ENCODE assay signal across 1 cellular context in the genomic region with DNA sequence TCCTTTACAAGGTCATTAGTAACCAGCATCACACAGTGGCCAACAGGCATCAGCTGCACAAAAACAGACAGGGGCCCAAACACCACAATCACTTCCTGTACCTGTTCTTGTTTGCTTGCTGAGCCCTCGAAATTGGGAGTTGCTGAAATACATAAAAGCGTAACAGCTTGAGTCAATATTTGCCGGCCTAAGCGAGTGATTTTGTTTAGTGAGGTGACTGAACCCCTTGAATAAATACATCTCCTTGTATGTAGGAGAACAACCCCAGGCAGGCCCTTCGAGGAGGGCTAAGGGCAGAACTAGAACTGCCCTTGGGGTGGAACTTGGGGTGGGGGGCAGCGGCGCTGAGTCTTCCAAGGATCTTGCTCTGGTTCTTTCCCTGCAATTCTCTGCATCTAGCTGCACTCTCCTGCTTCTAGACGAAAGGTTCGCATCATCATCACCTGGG.
TF ChIP-seq lines count a peak whose summit lies in the region.

No MANE protein-coding gene starts in this region.

TF ChIP-seq in HepG2, 621 proteins besides CTCF, POLR2A, EP300 and RAD21 (continued from another document and continues in another):
- TF ChIP-seq, protein P1, sequence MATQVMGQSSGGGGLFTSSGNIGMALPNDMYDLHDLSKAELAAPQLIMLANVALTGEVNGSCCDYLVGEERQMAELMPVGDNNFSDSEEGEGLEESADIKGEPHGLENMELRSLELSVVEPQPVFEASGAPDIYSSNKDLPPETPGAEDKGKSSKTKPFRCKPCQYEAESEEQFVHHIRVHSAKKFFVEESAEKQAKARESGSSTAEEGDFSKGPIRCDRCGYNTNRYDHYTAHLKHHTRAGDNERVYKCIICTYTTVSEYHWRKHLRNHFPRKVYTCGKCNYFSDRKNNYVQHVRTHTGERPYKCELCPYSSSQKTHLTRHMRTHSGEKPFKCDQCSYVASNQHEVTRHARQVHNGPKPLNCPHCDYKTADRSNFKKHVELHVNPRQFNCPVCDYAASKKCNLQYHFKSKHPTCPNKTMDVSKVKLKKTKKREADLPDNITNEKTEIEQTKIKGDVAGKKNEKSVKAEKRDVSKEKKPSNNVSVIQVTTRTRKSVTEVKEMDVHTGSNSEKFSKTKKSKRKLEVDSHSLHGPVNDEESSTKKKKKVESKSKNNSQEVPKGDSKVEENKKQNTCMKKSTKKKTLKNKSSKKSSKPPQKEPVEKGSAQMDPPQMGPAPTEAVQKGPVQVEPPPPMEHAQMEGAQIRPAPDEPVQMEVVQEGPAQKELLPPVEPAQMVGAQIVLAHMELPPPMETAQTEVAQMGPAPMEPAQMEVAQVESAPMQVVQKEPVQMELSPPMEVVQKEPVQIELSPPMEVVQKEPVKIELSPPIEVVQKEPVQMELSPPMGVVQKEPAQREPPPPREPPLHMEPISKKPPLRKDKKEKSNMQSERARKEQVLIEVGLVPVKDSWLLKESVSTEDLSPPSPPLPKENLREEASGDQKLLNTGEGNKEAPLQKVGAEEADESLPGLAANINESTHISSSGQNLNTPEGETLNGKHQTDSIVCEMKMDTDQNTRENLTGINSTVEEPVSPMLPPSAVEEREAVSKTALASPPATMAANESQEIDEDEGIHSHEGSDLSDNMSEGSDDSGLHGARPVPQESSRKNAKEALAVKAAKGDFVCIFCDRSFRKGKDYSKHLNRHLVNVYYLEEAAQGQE (IDR thresholded peaks at IDR 0.05; ENCODE audit: borderline replicate concordance in 1 of 2, low read depth in 1 of 2, low read length in 2 of 2): peak in 1 of 2 experiments; percentile 74; a peak in 1 of 4 replicates
- TF ChIP-seq NCOR1 (IDR thresholded peaks at IDR 0.05; ENCODE audit: borderline replicate concordance, low read length) (no peak; the same call in 1 of the 2 replicates), EHMT2 (IDR thresholded peaks at IDR 0.05; ENCODE audit: borderline replicate concordance, low read depth, low read length) (no peak), RARA (CRISPR knock-in tag; IDR thresholded peaks at IDR 0.05) (peak; percentile 95), TBP (CRISPR knock-in tag; IDR thresholded peaks at IDR 0.05) (no peak), ZNF552 (CRISPR knock-in tag; IDR thresholded peaks at IDR 0.05; ENCODE audit: borderline replicate concordance) (no peak), TCF7 (IDR thresholded peaks at IDR 0.05; ENCODE audit: low read depth) (peak; percentile 99), CENPT (CRISPR knock-in tag; IDR thresholded peaks at IDR 0.05; ENCODE audit: low read depth) (no peak), ZFP62 (CRISPR knock-in tag; IDR thresholded peaks at IDR 0.05) (no peak), HES4 (CRISPR knock-in tag; IDR thresholded peaks at IDR 0.05; ENCODE audit: borderline replicate concordance) (no peak), ZBTB1 (CRISPR knock-in tag; IDR thresholded peaks at IDR 0.05; ENCODE audit: borderline replicate concordance) (no peak), ZNF543 (CRISPR knock-in tag; IDR thresholded peaks at IDR 0.05) (no peak), SUZ12 (IDR thresholded peaks at IDR 0.05; ENCODE audit: low read depth, low read length) (no peak), PHF21A (CRISPR knock-in tag; IDR thresholded peaks at IDR 0.05) (peak; percentile 93), NR2F1 (CRISPR knock-in tag; IDR thresholded peaks at IDR 0.05) (peak; percentile 64 to 66; a peak in 3 of 4 replicates), ZFAT (CRISPR knock-in tag; conservative IDR thresholded peaks at IDR 0.05) (no peak), MTF2 (CRISPR knock-in tag; IDR thresholded peaks at IDR 0.05; ENCODE audit: borderline replicate concordance) (no peak), ZMYM2 (CRISPR knock-in tag; IDR thresholded peaks at IDR 0.05) (peak; percentile 46), MED1 (CRISPR knock-in tag; IDR thresholded peaks at IDR 0.05) (peak; percentile 98), ATF1 (CRISPR knock-in tag; IDR thresholded peaks at IDR 0.05) (peak; percentile 64), SAP130 (CRISPR knock-in tag; IDR thresholded peaks at IDR 0.05; ENCODE audit: low read depth) (peak; percentile 84), ZNF451 (CRISPR knock-in tag; IDR thresholded peaks at IDR 0.05) (no peak), ZFP1 (CRISPR knock-in tag; IDR thresholded peaks at IDR 0.05) (peak; percentile 93), HIVEP1 (CRISPR knock-in tag; IDR thresholded peaks at IDR 0.05) (no peak), KLF13 (CRISPR knock-in tag; IDR thresholded peaks at IDR 0.05) (no peak), ZNF138 (CRISPR knock-in tag; IDR thresholded peaks at IDR 0.05; ENCODE audit: low read depth) (no peak), ONECUT2 (CRISPR knock-in tag; IDR thresholded peaks at IDR 0.05) (peak; percentile 39; the same call in 1 of the 2 replicates), ZNF335 (CRISPR knock-in tag; IDR thresholded peaks at IDR 0.05) (no peak), PRPF4 (IDR thresholded peaks at IDR 0.05; ENCODE audit: low read depth, low read length, poor library complexity, severe bottlenecking) (no peak), ZNF841 (CRISPR knock-in tag; IDR thresholded peaks at IDR 0.05; ENCODE audit: borderline replicate concordance) (no peak; the same call in 1 of the 2 replicates), HOXA7 (CRISPR knock-in tag; IDR thresholded peaks at IDR 0.05) (no peak), ARNT2 (CRISPR knock-in tag; IDR thresholded peaks at IDR 0.05; ENCODE audit: low read depth) (no peak), HNRNPLL (IDR thresholded peaks at IDR 0.05; ENCODE audit: low read depth, low read length, poor library complexity, severe bottlenecking) (no peak), ZNF598 (CRISPR knock-in tag; IDR thresholded peaks at IDR 0.05; ENCODE audit: borderline replicate concordance) (no peak), AKAP8 (CRISPR knock-in tag; IDR thresholded peaks at IDR 0.05) (no peak), TP53 (CRISPR knock-in tag; conservative IDR thresholded peaks at IDR 0.05) (0 out of 2 replicates have a peak, but pooled peaks have one; percentile 42), ZNF530 (CRISPR knock-in tag; IDR thresholded peaks at IDR 0.05; ENCODE audit: low read depth) (no peak), NFKBIZ (CRISPR knock-in tag; IDR thresholded peaks at IDR 0.05) (peak; percentile 95)
- TF ChIP-seq, protein P2, sequence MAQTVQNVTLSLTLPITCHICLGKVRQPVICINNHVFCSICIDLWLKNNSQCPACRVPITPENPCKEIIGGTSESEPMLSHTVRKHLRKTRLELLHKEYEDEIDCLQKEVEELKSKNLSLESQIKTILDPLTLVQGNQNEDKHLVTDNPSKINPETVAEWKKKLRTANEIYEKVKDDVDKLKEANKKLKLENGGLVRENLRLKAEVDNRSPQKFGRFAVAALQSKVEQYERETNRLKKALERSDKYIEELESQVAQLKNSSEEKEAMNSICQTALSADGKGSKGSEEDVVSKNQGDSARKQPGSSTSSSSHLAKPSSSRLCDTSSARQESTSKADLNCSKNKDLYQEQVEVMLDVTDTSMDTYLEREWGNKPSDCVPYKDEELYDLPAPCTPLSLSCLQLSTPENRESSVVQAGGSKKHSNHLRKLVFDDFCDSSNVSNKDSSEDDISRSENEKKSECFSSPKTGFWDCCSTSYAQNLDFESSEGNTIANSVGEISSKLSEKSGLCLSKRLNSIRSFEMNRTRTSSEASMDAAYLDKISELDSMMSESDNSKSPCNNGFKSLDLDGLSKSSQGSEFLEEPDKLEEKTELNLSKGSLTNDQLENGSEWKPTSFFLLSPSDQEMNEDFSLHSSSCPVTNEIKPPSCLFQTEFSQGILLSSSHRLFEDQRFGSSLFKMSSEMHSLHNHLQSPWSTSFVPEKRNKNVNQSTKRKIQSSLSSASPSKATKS (CRISPR knock-in tag; IDR thresholded peaks at IDR 0.05): no peak
- TF ChIP-seq, protein P3, sequence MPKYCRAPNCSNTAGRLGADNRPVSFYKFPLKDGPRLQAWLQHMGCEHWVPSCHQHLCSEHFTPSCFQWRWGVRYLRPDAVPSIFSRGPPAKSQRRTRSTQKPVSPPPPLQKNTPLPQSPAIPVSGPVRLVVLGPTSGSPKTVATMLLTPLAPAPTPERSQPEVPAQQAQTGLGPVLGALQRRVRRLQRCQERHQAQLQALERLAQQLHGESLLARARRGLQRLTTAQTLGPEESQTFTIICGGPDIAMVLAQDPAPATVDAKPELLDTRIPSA (CRISPR knock-in tag; IDR thresholded peaks at IDR 0.05; ENCODE audit: borderline replicate concordance): no peak
- TF ChIP-seq, protein P4, sequence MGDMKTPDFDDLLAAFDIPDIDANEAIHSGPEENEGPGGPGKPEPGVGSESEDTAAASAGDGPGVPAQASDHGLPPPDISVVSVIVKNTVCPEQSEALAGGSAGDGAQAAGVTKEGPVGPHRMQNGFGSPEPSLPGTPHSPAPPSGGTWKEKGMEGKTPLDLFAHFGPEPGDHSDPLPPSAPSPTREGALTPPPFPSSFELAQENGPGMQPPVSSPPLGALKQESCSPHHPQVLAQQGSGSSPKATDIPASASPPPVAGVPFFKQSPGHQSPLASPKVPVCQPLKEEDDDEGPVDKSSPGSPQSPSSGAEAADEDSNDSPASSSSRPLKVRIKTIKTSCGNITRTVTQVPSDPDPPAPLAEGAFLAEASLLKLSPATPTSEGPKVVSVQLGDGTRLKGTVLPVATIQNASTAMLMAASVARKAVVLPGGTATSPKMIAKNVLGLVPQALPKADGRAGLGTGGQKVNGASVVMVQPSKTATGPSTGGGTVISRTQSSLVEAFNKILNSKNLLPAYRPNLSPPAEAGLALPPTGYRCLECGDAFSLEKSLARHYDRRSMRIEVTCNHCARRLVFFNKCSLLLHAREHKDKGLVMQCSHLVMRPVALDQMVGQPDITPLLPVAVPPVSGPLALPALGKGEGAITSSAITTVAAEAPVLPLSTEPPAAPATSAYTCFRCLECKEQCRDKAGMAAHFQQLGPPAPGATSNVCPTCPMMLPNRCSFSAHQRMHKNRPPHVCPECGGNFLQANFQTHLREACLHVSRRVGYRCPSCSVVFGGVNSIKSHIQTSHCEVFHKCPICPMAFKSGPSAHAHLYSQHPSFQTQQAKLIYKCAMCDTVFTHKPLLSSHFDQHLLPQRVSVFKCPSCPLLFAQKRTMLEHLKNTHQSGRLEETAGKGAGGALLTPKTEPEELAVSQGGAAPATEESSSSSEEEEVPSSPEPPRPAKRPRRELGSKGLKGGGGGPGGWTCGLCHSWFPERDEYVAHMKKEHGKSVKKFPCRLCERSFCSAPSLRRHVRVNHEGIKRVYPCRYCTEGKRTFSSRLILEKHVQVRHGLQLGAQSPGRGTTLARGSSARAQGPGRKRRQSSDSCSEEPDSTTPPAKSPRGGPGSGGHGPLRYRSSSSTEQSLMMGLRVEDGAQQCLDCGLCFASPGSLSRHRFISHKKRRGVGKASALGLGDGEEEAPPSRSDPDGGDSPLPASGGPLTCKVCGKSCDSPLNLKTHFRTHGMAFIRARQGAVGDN (CRISPR knock-in tag; IDR thresholded peaks at IDR 0.05): peak; percentile 42; the same call in 1 of the 2 replicates
- TF ChIP-seq, protein P5, sequence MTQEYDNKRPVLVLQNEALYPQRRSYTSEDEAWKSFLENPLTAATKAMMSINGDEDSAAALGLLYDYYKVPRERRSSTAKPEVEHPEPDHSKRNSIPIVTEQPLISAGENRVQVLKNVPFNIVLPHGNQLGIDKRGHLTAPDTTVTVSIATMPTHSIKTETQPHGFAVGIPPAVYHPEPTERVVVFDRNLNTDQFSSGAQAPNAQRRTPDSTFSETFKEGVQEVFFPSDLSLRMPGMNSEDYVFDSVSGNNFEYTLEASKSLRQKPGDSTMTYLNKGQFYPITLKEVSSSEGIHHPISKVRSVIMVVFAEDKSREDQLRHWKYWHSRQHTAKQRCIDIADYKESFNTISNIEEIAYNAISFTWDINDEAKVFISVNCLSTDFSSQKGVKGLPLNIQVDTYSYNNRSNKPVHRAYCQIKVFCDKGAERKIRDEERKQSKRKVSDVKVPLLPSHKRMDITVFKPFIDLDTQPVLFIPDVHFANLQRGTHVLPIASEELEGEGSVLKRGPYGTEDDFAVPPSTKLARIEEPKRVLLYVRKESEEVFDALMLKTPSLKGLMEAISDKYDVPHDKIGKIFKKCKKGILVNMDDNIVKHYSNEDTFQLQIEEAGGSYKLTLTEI (CRISPR knock-in tag; conservative IDR thresholded peaks at IDR 0.05): no peak
- TF ChIP-seq, protein P6, sequence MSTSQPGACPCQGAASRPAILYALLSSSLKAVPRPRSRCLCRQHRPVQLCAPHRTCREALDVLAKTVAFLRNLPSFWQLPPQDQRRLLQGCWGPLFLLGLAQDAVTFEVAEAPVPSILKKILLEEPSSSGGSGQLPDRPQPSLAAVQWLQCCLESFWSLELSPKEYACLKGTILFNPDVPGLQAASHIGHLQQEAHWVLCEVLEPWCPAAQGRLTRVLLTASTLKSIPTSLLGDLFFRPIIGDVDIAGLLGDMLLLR (CRISPR knock-in tag; IDR thresholded peaks at IDR 0.05): no peak
- TF ChIP-seq, protein P7, sequence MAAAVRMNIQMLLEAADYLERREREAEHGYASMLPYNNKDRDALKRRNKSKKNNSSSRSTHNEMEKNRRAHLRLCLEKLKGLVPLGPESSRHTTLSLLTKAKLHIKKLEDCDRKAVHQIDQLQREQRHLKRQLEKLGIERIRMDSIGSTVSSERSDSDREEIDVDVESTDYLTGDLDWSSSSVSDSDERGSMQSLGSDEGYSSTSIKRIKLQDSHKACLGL (CRISPR knock-in tag; IDR thresholded peaks at IDR 0.05): no peak
- TF ChIP-seq, protein P8, sequence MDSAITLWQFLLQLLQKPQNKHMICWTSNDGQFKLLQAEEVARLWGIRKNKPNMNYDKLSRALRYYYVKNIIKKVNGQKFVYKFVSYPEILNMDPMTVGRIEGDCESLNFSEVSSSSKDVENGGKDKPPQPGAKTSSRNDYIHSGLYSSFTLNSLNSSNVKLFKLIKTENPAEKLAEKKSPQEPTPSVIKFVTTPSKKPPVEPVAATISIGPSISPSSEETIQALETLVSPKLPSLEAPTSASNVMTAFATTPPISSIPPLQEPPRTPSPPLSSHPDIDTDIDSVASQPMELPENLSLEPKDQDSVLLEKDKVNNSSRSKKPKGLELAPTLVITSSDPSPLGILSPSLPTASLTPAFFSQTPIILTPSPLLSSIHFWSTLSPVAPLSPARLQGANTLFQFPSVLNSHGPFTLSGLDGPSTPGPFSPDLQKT (CRISPR knock-in tag; IDR thresholded peaks at IDR 0.05; ENCODE audit: borderline replicate concordance): no peak
- TF ChIP-seq, protein P9, sequence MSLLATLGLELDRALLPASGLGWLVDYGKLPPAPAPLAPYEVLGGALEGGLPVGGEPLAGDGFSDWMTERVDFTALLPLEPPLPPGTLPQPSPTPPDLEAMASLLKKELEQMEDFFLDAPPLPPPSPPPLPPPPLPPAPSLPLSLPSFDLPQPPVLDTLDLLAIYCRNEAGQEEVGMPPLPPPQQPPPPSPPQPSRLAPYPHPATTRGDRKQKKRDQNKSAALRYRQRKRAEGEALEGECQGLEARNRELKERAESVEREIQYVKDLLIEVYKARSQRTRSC (CRISPR knock-in tag; IDR thresholded peaks at IDR 0.05; ENCODE audit: low read depth): no peak
